Comparison of ENCODE assay signal across 18 cellular contexts in the genomic region with DNA sequence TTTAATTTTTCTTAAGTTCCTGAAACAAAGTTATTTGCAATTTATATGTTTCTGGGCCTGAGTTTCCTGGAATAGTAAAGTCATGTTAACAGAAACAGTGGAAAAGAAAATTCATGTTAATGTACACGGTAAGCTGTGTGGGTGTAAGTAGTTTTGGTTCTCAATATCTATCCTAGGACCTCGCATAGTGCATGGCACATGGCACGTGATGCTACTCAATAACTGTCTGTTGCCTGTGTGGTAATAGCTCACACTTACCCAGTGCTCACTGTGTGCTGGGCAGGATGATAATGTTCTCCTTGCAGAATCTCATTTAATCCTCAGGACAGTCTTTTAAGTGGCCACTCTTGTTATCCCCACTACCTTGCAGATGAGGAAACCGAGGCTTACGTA.
DNase-seq lines count a peak whose midpoint lies in the region; ATAC-seq, FAIRE-seq and TF ChIP-seq lines count a peak whose summit lies in the region.
"Had no signal": no experiment of that assay in that cellular context is flagged by ENCODE, and none has a peak within 500 bp of the region (broad histone marks: within the 10 kb centered on the region; RNA-seq: fewer than 3 reads in every experiment).

No MANE protein-coding gene starts in this region.

- peak; percentile 80 for FAIRE-seq in GM18507 (lab: Jason Lieb, UNC)

- no peaks in the 10 kb centered on the region for H3K9me3 ChIP-seq in CD4-positive, alpha-beta T cell (ENCODE audit: control insufficient read depth, low read length)
- H3K9me3 ChIP-seq: tibial nerve had no signal

- intact Hi-C loops in CD4-positive, alpha-beta T cell (cut with DNase I, micrococcal nuclease): no loop called here

- no peak for TF ChIP-seq CTCF in CD4-positive, alpha-beta T cell (IDR thresholded peaks at IDR 0.05)

- H3K27ac ChIP-seq in CD4-positive, alpha-beta T cell (ENCODE audit: low read depth, low read length): no peak overlapping the region
- H3K27ac ChIP-seq: tibial nerve had no signal

- no peaks in the 10 kb centered on the region for H3K27me3 Mint-ChIP-seq in CD4-positive, alpha-beta T cell
- no peaks in the 10 kb centered on the region for H3K27me3 Mint-ChIP-seq in activated T-cell treated with anti-CD3 and anti-CD28 coated beads, Interleukin-2, amount 50 U/mL, for 72 hours (ENCODE audit: low read depth)

- CTCF ChIA-PET in CD4-positive, alpha-beta T cell (lab: Charles Lee): interaction anchor here (1.4 kb wide), 1 partner anchor 85 kb away, joined by 4 read pairs; no protein-coding TSS in a partner anchor

- H3K4me3 Mint-ChIP-seq in CD4-positive, alpha-beta T cell: no peak overlapping the region
- H3K4me3 Mint-ChIP-seq in activated T-cell treated with anti-CD3 and anti-CD28 coated beads, Interleukin-2, amount 50 U/mL, for 72 hours: peak overlapping the region; percentile 66 to 78
- H3K4me3 Mint-ChIP-seq: endodermal cell had no signal

- no peak for ATAC-seq in CD4-positive, alpha-beta T cell (ENCODE audit: poor library complexity)
- ATAC-seq in activated T-cell treated with anti-CD3 and anti-CD28 coated beads, Interleukin-2, amount 50 U/mL, for 72 hours (replicated peaks in 1 of 2): peak; percentile 80 to 84
- no peak for ATAC-seq in GM18868 (IDR thresholded peaks at IDR 0.05; ENCODE audit: unreplicated experiment)

- peaks cover 72% of the 10 kb centered on the region for H3K4me1 Mint-ChIP-seq in CD4-positive, alpha-beta T cell (ENCODE audit: low read depth)
- H3K4me1 Mint-ChIP-seq in activated T-cell treated with anti-CD3 and anti-CD28 coated beads, Interleukin-2, amount 50 U/mL, for 72 hours (ENCODE audit: low read depth): peaks cover 89% of the 10 kb centered on the region

- peak overlapping the region; percentile 75 for H3K27ac Mint-ChIP-seq in CD4-positive, alpha-beta T cell
- peak overlapping the region; percentile 68 for H3K27ac Mint-ChIP-seq in activated T-cell treated with anti-CD3 and anti-CD28 coated beads, Interleukin-2, amount 50 U/mL, for 72 hours
- H3K27ac Mint-ChIP-seq: endodermal cell had no signal

- POLR2A ChIA-PET in CD4-positive, alpha-beta T cell (lab: Charles Lee): interaction anchor here (0.9 to 2.7 kb wide), 4 partner anchors 20 to 252 kb away, joined by 3 to 17 read pairs (median 6); no protein-coding TSS in a partner anchor

- H3K36me3 Mint-ChIP-seq in CD4-positive, alpha-beta T cell (ENCODE audit: low read depth): peaks cover 13% of the 10 kb centered on the region
- H3K36me3 Mint-ChIP-seq in activated T-cell treated with anti-CD3 and anti-CD28 coated beads, Interleukin-2, amount 50 U/mL, for 72 hours (ENCODE audit: insufficient read depth in 2 of 2): peaks cover 5 to 7% of the 10 kb centered on the region in 2 donors

- no peak for DNase-seq in CD4-positive, alpha-beta T cell
- DNase-seq in GM18507 (ENCODE audit: extremely low spot score, insufficient read length, low read depth) (no peak), islet precursor cell (peak; percentile 9), mucosa of gallbladder (ENCODE audit: low spot score) (no peak), NCI-H226 (no peak), erythroblast (lab: John Stamatoyannopoulos, UW) (no peak)
- DNase-seq in activated T-cell treated with anti-CD3 and anti-CD28 coated beads, Interleukin-2, amount 50 U/mL, for 72 hours: peak in 1 of 2 donors; percentile 41
- DNase-seq: amniotic stem cell, HCEC 1CT, kidney glomerular epithelial cell, mesendoderm, NCI-H1436, NCI-H345, retina, Right ventricle myocardium superior had no signal

- H3K27me3 ChIP-seq in CD4-positive, alpha-beta T cell (ENCODE audit: control insufficient read depth, insufficient read depth, low read length): no peaks in the 10 kb centered on the region
- H3K27me3 ChIP-seq: tibial nerve had no signal

- no peak for TF ChIP-seq POLR2A in erythroblast (IDR thresholded peaks at IDR 0.05; ENCODE audit: low read length)

- H3K9me3 Mint-ChIP-seq in CD4-positive, alpha-beta T cell: no peaks in the 10 kb centered on the region
- no peaks in the 10 kb centered on the region for H3K9me3 Mint-ChIP-seq in activated T-cell treated with anti-CD3 and anti-CD28 coated beads, Interleukin-2, amount 50 U/mL, for 72 hours
- H3K9me3 Mint-ChIP-seq: endodermal cell had no signal

Comparison
In these comparisons a context has a peak if more than half of its experiments do, and no peak if none do; other contexts are left out.
1. ATAC-seq: peak in activated T-cell treated with anti-CD3 and anti-CD28 coated beads, Interleukin-2, amount 50 U/mL, for 72 hours (2 of 2); none in CD4-positive, alpha-beta T cell (single experiment) and GM18868 (single experiment).